8 cellular contexts compared by ENCODE assay signal in the genomic region with DNA sequence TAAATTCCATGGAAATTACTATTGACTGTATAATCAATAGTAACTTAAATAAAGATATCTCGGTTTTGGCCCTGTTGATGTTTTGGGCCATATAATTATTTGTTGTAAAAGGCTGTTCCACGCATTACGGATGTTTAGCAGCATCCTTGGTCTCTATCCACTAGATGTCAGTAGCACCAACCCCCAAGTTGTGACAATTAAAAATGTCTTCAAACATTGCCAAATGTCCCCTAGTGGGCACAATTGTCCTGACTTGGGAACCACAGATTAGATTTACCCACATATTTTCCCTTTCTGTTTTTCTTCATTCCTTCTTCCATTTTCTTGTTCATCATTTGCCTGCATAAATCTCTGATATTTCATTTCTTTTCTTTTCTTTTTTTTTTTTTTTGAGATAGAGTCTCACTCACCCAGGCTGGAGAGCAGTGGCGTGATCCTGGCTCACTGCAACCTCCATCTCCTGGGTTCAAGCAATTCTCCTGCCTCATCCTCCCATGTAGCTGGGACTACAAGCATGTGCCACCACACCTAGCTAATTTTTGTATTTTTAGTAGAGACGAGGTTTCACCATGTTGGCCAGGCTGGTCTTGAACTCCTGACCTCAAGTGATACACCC. TPM values are rescaled to one million over a fixed set of nuclear protein-coding genes. Genes with fewer than 3 reads are reported as not detected.
DNase-seq lines count a peak whose midpoint lies in the region; ATAC-seq, FAIRE-seq and TF ChIP-seq lines count a peak whose summit lies in the region.

No MANE protein-coding gene starts in this region.

- no peak overlapping the region for H2BK20ac ChIP-seq in H1 (ENCODE audit: low read length)

- 67% methylated on average over 4 of the region's 5 CpGs; no CpG with 5 or more reads in 1 of the 2 experiments for WGBS in H1 (ENCODE audit: extremely low coverage in 1 of 2, insufficient coverage in 1 of 2, insufficient read length in 1 of 2, insufficient replicate concordance in 2 of 2, low coverage in 1 of 2, low lambda C conversion rate in 2 of 2, missing lambda C conversion rate in 1 of 2), 2 experiments

- no peaks in the 10 kb centered on the region for H3K79me1 ChIP-seq in H1 (ENCODE audit: low read depth, low read length)

- H3K36me3 ChIP-seq in H1 (ENCODE audit: control insufficient read depth in 2 of 4, insufficient read depth in 4 of 4, low read length in 3 of 4) (no peaks in the 10 kb centered on the region), osteoblast (ENCODE audit: insufficient read depth, low read length) (no peaks in the 10 kb centered on the region)

- no peak for ATAC-seq in HG02870 (IDR thresholded peaks at IDR 0.05; ENCODE audit: unreplicated experiment)
- no peak for ATAC-seq in HG03196 (IDR thresholded peaks at IDR 0.05; ENCODE audit: unreplicated experiment)

- H4K20me1 ChIP-seq in H1 (replicated peaks in 1 of 2; ENCODE audit: control insufficient read depth in 1 of 2, insufficient read depth in 2 of 2, low read length in 2 of 2) (no peaks in the 10 kb centered on the region), osteoblast (ENCODE audit: insufficient read depth, low read length) (no peaks in the 10 kb centered on the region)

- no peak for TF ChIP-seq EP300 in H1 (IDR thresholded peaks at IDR 0.05; ENCODE audit: borderline replicate concordance in 1 of 2, low read depth in 2 of 2, low read length in 2 of 2)

- CTCF ChIA-PET in H1 (lab: Charles Lee; ENCODE audit: partially characterized antibody): interaction anchor here (0.6 to 4.8 kb wide), 12 partner anchors 10 to 182 kb away, joined by 3 to 48 read pairs (median 3); no protein-coding TSS in a partner anchor

- H3K23me2 ChIP-seq in H1 (ENCODE audit: low read depth, low read length): no peaks in the 10 kb centered on the region

- no peak overlapping the region for H2BK120ac ChIP-seq in H1 (replicated peaks; ENCODE audit: low read depth, low read length)

- H3K9me3 ChIP-seq in H1 (ENCODE audit: insufficient read depth in 2 of 2, low read depth in 1 of 2, low read length in 1 of 2) (no peaks in the 10 kb centered on the region), osteoblast (ENCODE audit: low read depth, low read length) (no peaks in the 10 kb centered on the region)

- no peaks in the 10 kb centered on the region for H3K36me3 Mint-ChIP-seq in activated CD4-positive, alpha-beta T cell treated with anti-CD3 and anti-CD28 coated beads, Interleukin-2, amount 10 ng/mL, durations not matched to agents 24 days and 14 days (ENCODE audit: low read depth)

- H3K4me1 ChIP-seq in H1 (replicated peaks in 1 of 4; ENCODE audit: control insufficient read depth in 3 of 4, insufficient read depth in 4 of 4, low read length in 3 of 4) (no peaks in the 10 kb centered on the region), osteoblast (ENCODE audit: insufficient read depth, low read length) (no peaks in the 10 kb centered on the region)

- H3K4me3 ChIP-seq in HFF-Myc (replicated peaks; ENCODE audit: low read depth, low read length) (no peak overlapping the region), H1 (ENCODE audit: extremely low read depth in 1 of 4, insufficient read depth in 2 of 4, low read depth in 3 of 4, low read length in 4 of 4) (no peak overlapping the region), osteoblast (ENCODE audit: insufficient read depth, low read length) (no peak overlapping the region)

- no peak overlapping the region for H4K8ac ChIP-seq in H1 (ENCODE audit: extremely low read depth, insufficient read depth, low read length)

- no peak for TF ChIP-seq POLR2A in H1 (IDR thresholded peaks at IDR 0.05; ENCODE audit: control extremely low read depth in 1 of 2, low read depth in 2 of 2, low read length in 2 of 2)

- peaks cover 30% of the 10 kb centered on the region for H3K27me3 Mint-ChIP-seq in activated CD4-positive, alpha-beta T cell treated with anti-CD3 and anti-CD28 coated beads, Interleukin-2, amount 10 ng/mL, durations not matched to agents 24 days and 14 days

- FAIRE-seq in H1 (lab: Jason Lieb, UNC): peak; percentile 78

- H3K4me1 Mint-ChIP-seq in activated CD4-positive, alpha-beta T cell treated with anti-CD3 and anti-CD28 coated beads, Interleukin-2, amount 10 ng/mL, durations not matched to agents 24 days and 14 days: peaks cover 2% of the 10 kb centered on the region

- H3K4ac ChIP-seq in H1 (replicated peaks; ENCODE audit: insufficient read length, low read depth, low read length): no peak overlapping the region

- H3K27ac ChIP-seq in H1 (ENCODE audit: low read depth, low read length) (no peak overlapping the region), osteoblast (ENCODE audit: low read depth, low read length) (no peak overlapping the region)

- H3K14ac ChIP-seq in H1 (ENCODE audit: insufficient read length): no peak overlapping the region

- H2BK12ac ChIP-seq in H1 (ENCODE audit: low read depth, low read length): peak overlapping the region; percentile 17; the same call in 1 of the 2 replicates

- no peaks in the 10 kb centered on the region; a peak in 1 of 7 replicates for H3K27me3 ChIP-seq in H1 (replicated peaks in 1 of 4; ENCODE audit: control insufficient read depth in 3 of 4, extremely low read depth in 1 of 4, insufficient read depth in 3 of 4, low read length in 3 of 4)
- H3K27me3 ChIP-seq in osteoblast (ENCODE audit: insufficient read depth, low read length): peaks cover 10% of the 10 kb centered on the region

- intact Hi-C loops in activated CD4-positive, alpha-beta T cell treated with anti-CD3 and anti-CD28 coated beads, Interleukin-2, amount 10 ng/mL, durations not matched to agents 24 days and 14 days (cut with micrococcal nuclease): loop anchor here (1.0 kb wide), 1 partner anchor 179 kb away; no protein-coding TSS in a partner anchor

- no peak overlapping the region for H3K4me2 ChIP-seq in H1 (ENCODE audit: insufficient read depth in 1 of 2, low read depth in 2 of 2, low read length in 2 of 2)
- H3K4me2 ChIP-seq in osteoblast (ENCODE audit: insufficient read depth, low read length): no peak overlapping the region

- TF ChIP-seq CTCF in HFF-Myc (IDR thresholded peaks at IDR 0.05; ENCODE audit: low read depth, low read length, missing control alignments) (peak; percentile 76), H1 (IDR thresholded peaks at IDR 0.05; ENCODE audit: control extremely low read depth in 1 of 3, insufficient read depth in 1 of 3, low read depth in 1 of 3, low read length in 3 of 3) (peak in 2 of 3 experiments; percentile 86 to 99; a peak in 3 of 4 replicates), osteoblast (IDR thresholded peaks at IDR 0.05; ENCODE audit: extremely low read depth, low read depth, low read length) (peak; percentile 83)

- peak; percentile 70 for DNase-seq in activated CD4-positive, alpha-beta T cell treated with anti-CD3 and anti-CD28 coated beads, Interleukin-2, amount 10 ng/mL, durations not matched to agents 24 days and 14 days
- DNase-seq in activated CD4-positive, alpha-beta T cell treated with anti-CD3 and anti-CD28 coated beads, Interleukin-2, amount 50 U/mL, for 4 hours: no peak
- DNase-seq in HFF-Myc (ENCODE audit: extremely low read depth, low read depth) (peak; percentile 59), OCI-M2 (lab: John Stamatoyannopoulos, UW; ENCODE audit: unreplicated experiment) (peak; percentile 9), H1 (ENCODE audit: low read depth in 1 of 2, low spot score in 2 of 2) (no peak), osteoblast (ENCODE audit: insufficient read length, low spot score, missing footprints) (peak; percentile 65)

- no peaks in the 10 kb centered on the region for H3K9me3 Mint-ChIP-seq in activated CD4-positive, alpha-beta T cell treated with anti-CD3 and anti-CD28 coated beads, Interleukin-2, amount 10 ng/mL, durations not matched to agents 24 days and 14 days

- H3K18ac ChIP-seq in H1 (ENCODE audit: extremely low read depth, low read length): no peak overlapping the region

- TF ChIP-seq RAD21 in H1 (IDR thresholded peaks at IDR 0.05 in 1 of 2, conservative IDR thresholded peaks at IDR 0.05 in 1 of 2; ENCODE audit: low read depth in 2 of 2, low read length in 2 of 2): peak; percentile 83 to 85

- no peak overlapping the region for H2AK5ac ChIP-seq in H1 (ENCODE audit: low read depth, low read length)

- H3K79me2 ChIP-seq in H1 (ENCODE audit: control insufficient read depth in 1 of 2, insufficient read depth in 2 of 2, low read length in 2 of 2) (no peaks in the 10 kb centered on the region), osteoblast (ENCODE audit: insufficient read depth, low read length) (no peaks in the 10 kb centered on the region)

- H3K56ac ChIP-seq in H1 (replicated peaks; ENCODE audit: insufficient read length, low read depth, low read length): no peak overlapping the region

- H3K4me3 Mint-ChIP-seq in activated CD4-positive, alpha-beta T cell treated with anti-CD3 and anti-CD28 coated beads, Interleukin-2, amount 10 ng/mL, durations not matched to agents 24 days and 14 days: no peak overlapping the region

- H2BK5ac ChIP-seq in H1 (ENCODE audit: low read depth, low read length): no peak overlapping the region

- no peak overlapping the region for H2AFZ ChIP-seq in H1 (ENCODE audit: low read length)
- H2AFZ ChIP-seq in osteoblast (ENCODE audit: low read length): no peak overlapping the region

- no peak overlapping the region for H4K5ac ChIP-seq in H1 (ENCODE audit: insufficient read length, low read depth, low read length)

- no peak overlapping the region for H3K9ac ChIP-seq in H1 (replicated peaks in 1 of 4; ENCODE audit: extremely low read depth in 1 of 4, low read depth in 3 of 4, low read length in 3 of 4)

- POLR2A ChIA-PET in H1 (lab: Charles Lee; ENCODE audit: partially characterized antibody): interaction anchor here (1.0 kb wide), 1 partner anchor 178 kb away, joined by 4 read pairs; no protein-coding TSS in a partner anchor

- no peak overlapping the region for H3K23ac ChIP-seq in H1 (ENCODE audit: insufficient read length)

- no peak overlapping the region for H2BK15ac ChIP-seq in H1 (ENCODE audit: low read length)

- H3K27ac Mint-ChIP-seq in activated CD4-positive, alpha-beta T cell treated with anti-CD3 and anti-CD28 coated beads, Interleukin-2, amount 10 ng/mL, durations not matched to agents 24 days and 14 days: no peak overlapping the region

- H4K91ac ChIP-seq in H1 (replicated peaks; ENCODE audit: insufficient read length, low read length): no peak overlapping the region

RNA-seq across cellular contexts. Expression of a gene that starts 13.6 kb away (rescaled TPM):
- not detected in 2 replicates for total RNA-seq in activated CD4-positive, alpha-beta T cell treated with anti-CD3 and anti-CD28 coated beads, Interleukin-2, amount 10 ng/mL, durations not matched to agents 24 days and 14 days
- not detected in 2 replicates for total RNA-seq in H1 (2021; fragmentation: NEBNext Ultra II Directional; extraction: Animal tissue kit (Norgen Biotek cat#: 25700))
- not detected in 2 replicates for polyA plus RNA-seq in H1 (2011; rRNA removed)
- not detected for polyA plus RNA-seq in H1 (2011; cell fraction: cytosol; rRNA removed)
- not detected for polyA plus RNA-seq in H1 (2011; cell fraction: nucleus; rRNA removed)
- polyA plus RNA-seq in H1 (2012, experiment 1 of 2): 0.14 to 0.17 TPM in 2 of 4 replicates, not detected in the others
- polyA plus RNA-seq in H1 (2012, experiment 2 of 2): not detected
- polyA plus RNA-seq in H1 (2013, experiment 1 of 2): not detected
- polyA plus RNA-seq in H1 (2013, experiment 2 of 2): not detected
- not detected in 2 replicates for polyA minus RNA-seq in H1 (2011; rRNA and poly(A)+ RNA removed)
- not detected for polyA minus RNA-seq in H1 (2011; cell fraction: cytosol; rRNA and poly(A)+ RNA removed)
- polyA minus RNA-seq in H1 (2011; cell fraction: nucleus; rRNA and poly(A)+ RNA removed): not detected
- not detected in 2 replicates for total RNA-seq in osteoblast

RNA-seq across cellular contexts. Expression of a gene that starts 36.9 kb away (rescaled TPM):
- total RNA-seq in activated CD4-positive, alpha-beta T cell treated with anti-CD3 and anti-CD28 coated beads, Interleukin-2, amount 10 ng/mL, durations not matched to agents 24 days and 14 days: not detected in 2 replicates
- total RNA-seq in H1 (2021; fragmentation: NEBNext Ultra II Directional; extraction: Animal tissue kit (Norgen Biotek cat#: 25700)): not detected in 2 replicates
- not detected in 2 replicates for polyA plus RNA-seq in H1 (2011; rRNA removed)
- not detected for polyA plus RNA-seq in H1 (2011; cell fraction: cytosol; rRNA removed)
- not detected for polyA plus RNA-seq in H1 (2011; cell fraction: nucleus; rRNA removed)
- polyA plus RNA-seq in H1 (2012, experiment 1 of 2): not detected in 4 replicates
- polyA plus RNA-seq in H1 (2012, experiment 2 of 2): not detected
- polyA plus RNA-seq in H1 (2013, experiment 1 of 2): not detected
- 0.17 TPM for polyA plus RNA-seq in H1 (2013, experiment 2 of 2)
- polyA minus RNA-seq in H1 (2011; rRNA and poly(A)+ RNA removed): 0.41 and 0.98 TPM in 2 replicates
- polyA minus RNA-seq in H1 (2011; cell fraction: cytosol; rRNA and poly(A)+ RNA removed): not detected
- not detected for polyA minus RNA-seq in H1 (2011; cell fraction: nucleus; rRNA and poly(A)+ RNA removed)
- not detected in 2 replicates for total RNA-seq in osteoblast

RNA-seq across cellular contexts. Expression of a gene that starts 38.4 kb away (rescaled TPM):
- total RNA-seq in activated CD4-positive, alpha-beta T cell treated with anti-CD3 and anti-CD28 coated beads, Interleukin-2, amount 10 ng/mL, durations not matched to agents 24 days and 14 days: not detected in 2 replicates
- not detected in 2 replicates for total RNA-seq in H1 (2021; fragmentation: NEBNext Ultra II Directional; extraction: Animal tissue kit (Norgen Biotek cat#: 25700))
- not detected in 2 replicates for polyA plus RNA-seq in H1 (2011; rRNA removed)
- not detected for polyA plus RNA-seq in H1 (2011; cell fraction: cytosol; rRNA removed)
- not detected for polyA plus RNA-seq in H1 (2011; cell fraction: nucleus; rRNA removed)
- polyA plus RNA-seq in H1 (2012, experiment 1 of 2): not detected in 4 replicates
- polyA plus RNA-seq in H1 (2012, experiment 2 of 2): not detected
- not detected for polyA plus RNA-seq in H1 (2013, experiment 1 of 2)
- not detected for polyA plus RNA-seq in H1 (2013, experiment 2 of 2)
- polyA minus RNA-seq in H1 (2011; rRNA and poly(A)+ RNA removed): not detected in 2 replicates
- not detected for polyA minus RNA-seq in H1 (2011; cell fraction: cytosol; rRNA and poly(A)+ RNA removed)
- polyA minus RNA-seq in H1 (2011; cell fraction: nucleus; rRNA and poly(A)+ RNA removed): not detected
- not detected in 2 replicates for total RNA-seq in osteoblast

RNA-seq across cellular contexts. Expression of a gene that starts 45.5 kb away (rescaled TPM):
- not detected in 2 replicates for total RNA-seq in activated CD4-positive, alpha-beta T cell treated with anti-CD3 and anti-CD28 coated beads, Interleukin-2, amount 10 ng/mL, durations not matched to agents 24 days and 14 days
- 0.13 TPM in 1 of 2 replicates, not detected in the other for total RNA-seq in H1 (2021; fragmentation: NEBNext Ultra II Directional; extraction: Animal tissue kit (Norgen Biotek cat#: 25700))
- polyA plus RNA-seq in H1 (2011; rRNA removed): 0.06 TPM in 1 of 2 replicates, not detected in the other
- polyA plus RNA-seq in H1 (2011; cell fraction: cytosol; rRNA removed): not detected
- polyA plus RNA-seq in H1 (2011; cell fraction: nucleus; rRNA removed): 0.17 TPM
- polyA plus RNA-seq in H1 (2012, experiment 1 of 2): 0.20 to 0.54 TPM (median 0.34 TPM) in 4 replicates
- 0.14 TPM for polyA plus RNA-seq in H1 (2012, experiment 2 of 2)
- polyA plus RNA-seq in H1 (2013, experiment 1 of 2): 0.14 TPM
- 0.20 TPM for polyA plus RNA-seq in H1 (2013, experiment 2 of 2)
- polyA minus RNA-seq in H1 (2011; rRNA and poly(A)+ RNA removed): not detected in 2 replicates
- not detected for polyA minus RNA-seq in H1 (2011; cell fraction: cytosol; rRNA and poly(A)+ RNA removed)
- polyA minus RNA-seq in H1 (2011; cell fraction: nucleus; rRNA and poly(A)+ RNA removed): 0.20 TPM
- not detected in 2 replicates for total RNA-seq in osteoblast

RNA-seq across cellular contexts. Expression of a gene that starts 53.4 kb away (rescaled TPM):
- total RNA-seq in activated CD4-positive, alpha-beta T cell treated with anti-CD3 and anti-CD28 coated beads, Interleukin-2, amount 10 ng/mL, durations not matched to agents 24 days and 14 days: not detected in 2 replicates
- not detected in 2 replicates for total RNA-seq in H1 (2021; fragmentation: NEBNext Ultra II Directional; extraction: Animal tissue kit (Norgen Biotek cat#: 25700))
- not detected in 2 replicates for polyA plus RNA-seq in H1 (2011; rRNA removed)
- polyA plus RNA-seq in H1 (2011; cell fraction: cytosol; rRNA removed): not detected
- polyA plus RNA-seq in H1 (2011; cell fraction: nucleus; rRNA removed): not detected
- not detected in 4 replicates for polyA plus RNA-seq in H1 (2012, experiment 1 of 2)
- not detected for polyA plus RNA-seq in H1 (2012, experiment 2 of 2)
- 0.10 TPM for polyA plus RNA-seq in H1 (2013, experiment 1 of 2)
- polyA plus RNA-seq in H1 (2013, experiment 2 of 2): not detected
- polyA minus RNA-seq in H1 (2011; rRNA and poly(A)+ RNA removed): not detected in 2 replicates
- not detected for polyA minus RNA-seq in H1 (2011; cell fraction: cytosol; rRNA and poly(A)+ RNA removed)
- polyA minus RNA-seq in H1 (2011; cell fraction: nucleus; rRNA and poly(A)+ RNA removed): not detected
- not detected in 2 replicates for total RNA-seq in osteoblast

Comparison
In these comparisons a context has a peak if more than half of its experiments do, and no peak if none do; other contexts are left out.
1. DNase-seq: peak in activated CD4-positive, alpha-beta T cell treated with anti-CD3 and anti-CD28 coated beads, Interleukin-2, amount 10 ng/mL, durations not matched to agents 24 days and 14 days (single experiment), HFF-Myc (single experiment), OCI-M2 (single experiment) and osteoblast (single experiment); none in activated CD4-positive, alpha-beta T cell treated with anti-CD3 and anti-CD28 coated beads, Interleukin-2, amount 50 U/mL, for 4 hours (0 of 2) and H1 (0 of 2).
2. Peak in every context shown above with its lines, with median percentiles within 50 percentile points of each other: CTCF ChIP-seq.